Comparison of ENCODE assay signal across 23 cellular contexts in the genomic region with DNA sequence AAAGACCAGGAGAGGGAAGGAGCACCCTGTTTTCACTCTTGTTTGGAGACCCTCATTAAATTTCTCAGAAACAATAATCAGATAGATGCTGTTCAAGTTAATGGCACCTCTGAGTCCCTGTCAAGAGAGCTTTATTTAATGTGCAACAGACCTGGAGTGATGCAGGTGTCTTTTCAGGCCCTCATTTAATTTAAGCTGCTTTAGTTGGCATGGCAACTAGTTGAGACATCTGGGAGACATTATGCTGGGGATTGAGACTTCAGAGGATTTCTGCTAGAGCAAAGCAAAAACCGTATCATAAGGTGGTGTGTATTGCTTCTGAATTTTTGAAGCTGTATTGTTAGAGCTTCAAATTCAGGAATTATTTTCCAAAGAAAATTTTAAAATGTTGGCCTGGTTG.
A peak's percentile ranks its signal among the peaks of the same experiment; 100 is the strongest.
DNase-seq lines count a peak whose midpoint lies in the region; ATAC-seq, FAIRE-seq and TF ChIP-seq lines count a peak whose summit lies in the region.
"Had no signal": no experiment of that assay in that cellular context is flagged by ENCODE, and none has a peak within 500 bp of the region (broad histone marks: within the 10 kb centered on the region; RNA-seq: fewer than 3 reads in every experiment).

No MANE protein-coding gene starts in this region.

- ATAC-seq in K562 (no peak), GM21447 (IDR thresholded peaks at IDR 0.05; ENCODE audit: unreplicated experiment) (no peak)
- ATAC-seq: HepG2, left lobe of liver had no signal

- no peak overlapping the region for H3K4me2 ChIP-seq in K562 (ENCODE audit: insufficient read depth, low read length)

- intact Hi-C loops in K562 (cut with micrococcal nuclease): no loop called here
- intact Hi-C loops in A673 (cut with micrococcal nuclease; ENCODE audit: unreplicated experiment): no loop called here

- peak; percentile 85 for FAIRE-seq in D721Med (lab: Jason Lieb, UNC)
- no peak for FAIRE-seq in K562 (lab: Jason Lieb, UNC)
- FAIRE-seq: HepG2 had no signal

- H3K36me3 ChIP-seq in K562 (ENCODE audit: control insufficient read depth, insufficient read depth, low read length) (no peaks in the 10 kb centered on the region), A673 (ENCODE audit: insufficient read depth, low read length, poor library complexity, severe bottlenecking) (no peaks in the 10 kb centered on the region)
- H3K36me3 ChIP-seq: adrenal gland, neutrophil, prostate gland, tibial artery had no signal

- WGBS in K562 (ENCODE audit: insufficient coverage, low coverage, missing lambda C conversion rate): 83% methylated on average over 1 of the region's 1 CpG

- in situ Hi-C loops in K562 (cut with MboI): no loop called here

- no peaks in the 10 kb centered on the region for H3K79me2 ChIP-seq in K562 (ENCODE audit: control insufficient read depth, insufficient read depth, low read length)

- DNase-seq in D721Med (ENCODE audit: insufficient read length, low spot score): no peak
- peak; percentile 60 for DNase-seq in NCI-H1105 (lab: John Stamatoyannopoulos, UW)
- DNase-seq in NCI-H524 treated with DMSO at 0.1 percent for 48 hours (lab: John Stamatoyannopoulos, UW): peak; percentile 98
- no peak for DNase-seq in K562 (ENCODE audit: extremely low read depth in 1 of 4, low spot score in 3 of 4)
- no peak for DNase-seq in A673 (ENCODE audit: low spot score)
- no peak for DNase-seq in amygdala (lab: John Stamatoyannopoulos, UW)
- DNase-seq in AG08396 (ENCODE audit: low spot score): no peak
- DNase-seq: activated CD4-positive, alpha-beta T cell treated with anti-CD3 and anti-CD28 coated beads, Interleukin-2, amount 10 ng/mL, durations not matched to agents 24 days and 14 days; activated naive CD4-positive, alpha-beta T cell treated with Interleukin-2 at 50 U/mL for 16 hours; activated T-cell treated with anti-CD3 and anti-CD28 coated beads, Interleukin-2, amount 50 U/mL, for 48 hours; adrenal gland; effector CD4-positive, alpha-beta T cell; foreskin melanocyte; HCEC 1CT; mesenchymal stem cell; NCI-H1694; NCI-H446; tibial artery had no signal

- H3K9me3 ChIP-seq in K562 (replicated peaks; ENCODE audit: control insufficient read depth, insufficient read depth, low read depth, low read length) (no peaks in the 10 kb centered on the region), A673 (ENCODE audit: low read depth, low read length, poor library complexity, severe bottlenecking) (no peaks in the 10 kb centered on the region)
- H3K9me3 ChIP-seq: adrenal gland, neutrophil, prostate gland, tibial artery had no signal

- no peak for TF ChIP-seq POLR2A in K562 (conservative IDR thresholded peaks at IDR 0.05)

- TF ChIP-seq CTCF in D721Med (IDR thresholded peaks at IDR 0.05; ENCODE audit: insufficient read depth, missing control alignments) (no peak), K562 (IDR thresholded peaks at IDR 0.05 in 2 of 3, conservative IDR thresholded peaks at IDR 0.05 in 1 of 3; ENCODE audit: insufficient read depth in 2 of 3, low read depth in 1 of 3, low read length in 3 of 3) (no peak), A673 (conservative IDR thresholded peaks at IDR 0.05; ENCODE audit: low read depth, low read length) (no peak)

- no peaks in the 10 kb centered on the region for H3K9me1 ChIP-seq in K562 (ENCODE audit: control insufficient read depth, insufficient read depth, low read length)

- TF ChIP-seq RAD21 in K562 (CRISPR knock-in tag; conservative IDR thresholded peaks at IDR 0.05 in 1 of 2, IDR thresholded peaks at IDR 0.05 in 1 of 2): no peak

- no peak overlapping the region for H3K9ac ChIP-seq in K562 (ENCODE audit: insufficient read depth in 1 of 2, low read depth in 2 of 2, low read length in 2 of 2)

- no peaks in the 10 kb centered on the region for H3K27me3 ChIP-seq in K562 (ENCODE audit: control insufficient read depth in 2 of 2, insufficient read depth in 2 of 2, low read length in 2 of 2)
- H3K27me3 ChIP-seq in A673 (replicated peaks; ENCODE audit: insufficient read depth, low read depth, low read length, poor library complexity): no peaks in the 10 kb centered on the region
- H3K27me3 ChIP-seq: adrenal gland, neutrophil, tibial artery had no signal

- no TSS peak for BruUV-seq in K562 (replicated peaks; lab: Mats Ljungman, UMichigan)
- BruUV-seq in A673 (replicated peaks; lab: Mats Ljungman, UMichigan): no TSS peak

- H3K4me1 ChIP-seq in K562 (replicated peaks in 1 of 2; ENCODE audit: control insufficient read depth in 2 of 2, insufficient read depth in 2 of 2, low read length in 2 of 2): no peaks in the 10 kb centered on the region
- H3K4me1 ChIP-seq in A673 (ENCODE audit: insufficient read depth, low read length, poor library complexity, severe bottlenecking): no peaks in the 10 kb centered on the region
- H3K4me1 ChIP-seq: prostate gland, tibial artery had no signal

- no peak overlapping the region for H3K4me3 ChIP-seq in K562
- H3K4me3 ChIP-seq in A673 (ENCODE audit: low read depth, low read length, poor library complexity, severe bottlenecking): no peak overlapping the region
- H3K4me3 ChIP-seq: adrenal gland, prostate gland, tibial artery had no signal

- H4K20me1 ChIP-seq in K562 (replicated peaks; ENCODE audit: control insufficient read depth, insufficient read depth, low read length): 0 out of 2 replicates have a peak, but pooled peaks cover 4% of the 10 kb centered on the region

- CTCF ChIA-PET in K562 (lab: Yijun Ruan, JAX; ENCODE audit: low intra/inter-chr PET ratio) (no interaction called here), A673 (lab: Charles Lee) (no interaction called here)

- no peak overlapping the region for H2AFZ ChIP-seq in K562 (ENCODE audit: low read depth, low read length)

- POLR2A ChIA-PET in K562 (lab: Yijun Ruan, JAX) (interaction anchor here (1.0 kb wide), 1 partner anchor 102 kb away, joined by 3 read pairs; no protein-coding TSS in a partner anchor), A673 (lab: Charles Lee; ENCODE audit: low non-redundant PET) (no interaction called here)

- H3K27ac ChIP-seq in K562 (ENCODE audit: extremely low read depth, low read depth, low read length) (no peak overlapping the region), A673 (ENCODE audit: low read depth, low read length, poor library complexity, severe bottlenecking) (no peak overlapping the region)
- H3K27ac ChIP-seq: adrenal gland, neutrophil, prostate gland, tibial artery had no signal

- no peak for TF ChIP-seq EP300 in K562 (IDR thresholded peaks at IDR 0.05; ENCODE audit: low read length)

TF ChIP-seq in K562, 482 proteins besides CTCF, POLR2A, EP300 and RAD21:
- no peak for TF ChIP-seq SMAD4 (CRISPR knock-in tag; conservative IDR thresholded peaks at IDR 0.05)
- peak; percentile 64 for TF ChIP-seq RFX1 (IDR thresholded peaks at IDR 0.05)
TF ChIP-seq in K562: peak in this region for 1.

Comparison
In these comparisons a context has a peak if more than half of its experiments do, and no peak if none do; other contexts are left out.
1. DNase-seq: peak in NCI-H1105 (single experiment) and NCI-H524 treated with DMSO at 0.1 percent for 48 hours (single experiment); none in D721Med (single experiment), K562 (0 of 4), A673 (single experiment), amygdala (0 of 56) and AG08396 (single experiment).